Comparison of ENCODE assay signal across 19 cellular contexts in genomic region chr10:127433951-127434350, GRCh38.
DNase-seq lines count a peak whose midpoint lies in the region; TF ChIP-seq lines count a peak whose summit lies in the region.
"Had no signal": no experiment of that assay in that cellular context is flagged by ENCODE, and none has a peak within 500 bp of the region (broad histone marks: within the 10 kb centered on the region; RNA-seq: fewer than 3 reads in every experiment).

No MANE protein-coding gene starts in this region.

- in situ Hi-C loops in Caki2 (cut with HindIII; ENCODE audit: low pct_unique_long_range_greater_than_20kb, low sequenced_read_pairs): no loop called here

- H3K4me1 Mint-ChIP-seq in osteocyte (ENCODE audit: unreplicated experiment): peaks cover 12% of the 10 kb centered on the region
- H3K4me1 Mint-ChIP-seq: H9 had no signal

- no peak for TF ChIP-seq CTCF in osteocyte (IDR thresholded peaks at IDR 0.05)

- H3K27me3 Mint-ChIP-seq in osteocyte (ENCODE audit: unreplicated experiment): no peaks in the 10 kb centered on the region
- H3K27me3 Mint-ChIP-seq: CD4-positive, alpha-beta T cell had no signal

- peak overlapping the region; percentile 39 for H3K27ac Mint-ChIP-seq in osteocyte (ENCODE audit: unreplicated experiment)
- H3K27ac Mint-ChIP-seq: CD4-positive, alpha-beta T cell; H9; HFFc6 had no signal

- H3K4me3 Mint-ChIP-seq in osteocyte (ENCODE audit: unreplicated experiment): no peak overlapping the region
- H3K4me3 Mint-ChIP-seq: CD4-positive, alpha-beta T cell; H9; HFFc6 had no signal

- no peaks in the 10 kb centered on the region for H3K9me3 Mint-ChIP-seq in osteocyte (ENCODE audit: unreplicated experiment)
- H3K9me3 Mint-ChIP-seq: CD4-positive, alpha-beta T cell; HFFc6 had no signal

- DNase-seq in Caki2 (ENCODE audit: low read depth): peak; percentile 26
- DNase-seq in M059J (ENCODE audit: low read depth): peak; percentile 1
- peak; percentile 19 for DNase-seq in hepatic stellate cell (ENCODE audit: low spot score)
- no peak for DNase-seq in osteocyte (ENCODE audit: extremely low spot score, unreplicated experiment)
- DNase-seq in cerebellum (ENCODE audit: low spot score): no peak
- DNase-seq in stimulated activated CD4-positive, alpha-beta T cell treated with anti-CD3 and anti-CD28 coated beads, Interleukin-4, amount 100 ng/mL, for 24 hours: no peak
- DNase-seq in T-helper 9 cell: no peak
- DNase-seq: CD4-positive, alpha-beta T cell; EL; GF-D8; GM23248; H9; HFFc6; MG63; NCI-H1694 treated with DMSO at 0.1 percent for 48 hours; NCI-H2081; NCI-H2227 treated with DMSO at 0.1 percent for 48 hours; NCI-H526 treated with DMSO at 0.1 percent for 48 hours; SHP77 had no signal

- H3K36me3 Mint-ChIP-seq in osteocyte (ENCODE audit: unreplicated experiment): peaks cover 36% of the 10 kb centered on the region

Comparison
In these comparisons a context has a peak if more than half of its experiments do, and no peak if none do; other contexts are left out.
1. DNase-seq: peak in Caki2 (single experiment), M059J (single experiment) and hepatic stellate cell (single experiment); none in osteocyte (single experiment), cerebellum (single experiment), stimulated activated CD4-positive, alpha-beta T cell treated with anti-CD3 and anti-CD28 coated beads, Interleukin-4, amount 100 ng/mL, for 24 hours (single experiment) and T-helper 9 cell (single experiment).